16 cellular contexts compared by ENCODE assay signal in genomic region chr1:20083178-20083944, GRCh38. TPM values are rescaled to one million over a fixed set of nuclear protein-coding genes. Genes with fewer than 3 reads are reported as not detected.
"Had no signal": no experiment of that assay in that cellular context is flagged by ENCODE, and none has a peak within 500 bp of the region (broad histone marks: within the 10 kb centered on the region; RNA-seq: fewer than 3 reads in every experiment).

No MANE protein-coding gene starts in this region.

- H3K36me3 ChIP-seq: left lung, pancreas, tibial nerve, uterus had no signal

- H3K9me3 ChIP-seq: left lung, pancreas, tibial nerve, uterus had no signal

- H3K27ac ChIP-seq: left lung, pancreas, SK-N-MC, tibial nerve, uterus had no signal

- H3K27me3 ChIP-seq: pancreas, tibial nerve, uterus had no signal

- H3K4me3 ChIP-seq: left lung, pancreas, SK-N-MC, tibial nerve, uterus had no signal

- H3K4me1 ChIP-seq: pancreas, tibial nerve, uterus had no signal

- DNase-seq: activated CD4-positive, alpha-beta T cell treated with anti-CD3 and anti-CD28 coated beads, Interleukin-2, amount 50 U/mL, for 4 hours; activated gamma-delta T cell treated with Interleukin-2 at 50 U/mL for 16 hours; effector CD4-positive, alpha-beta T cell; hypothalamus; left lung; naive thymus-derived CD4-positive, alpha-beta T cell; pancreas; uterus had no signal

- ATAC-seq: esophagus mucosa; left lung; naive thymus-derived CD4-positive, alpha-beta T cell; pancreas had no signal

RNA-seq across cellular contexts. Expression of gene PLA2G5, which starts 13.4 kb away (rescaled TPM):
- total RNA-seq: activated CD8-positive, alpha-beta memory T cell treated with anti-CD3 and anti-CD28 coated beads for 36 hours; mononuclear cell; naive thymus-derived CD4-positive, alpha-beta T cell; T-helper 2 cell treated with Interferon-gamma antibody and Interleukin-4, amounts not matched to agents 100 ng/mL and 5 ng/mL, for 36 hours had no signal
- polyA plus RNA-seq: naive thymus-derived CD4-positive, alpha-beta T cell had no signal

RNA-seq across cellular contexts. Expression of gene PLA2G2D, which starts 36.0 kb away (rescaled TPM):
- total RNA-seq: activated CD8-positive, alpha-beta memory T cell treated with anti-CD3 and anti-CD28 coated beads for 36 hours; glomerular endothelial cell; left lung; mononuclear cell; naive thymus-derived CD4-positive, alpha-beta T cell; T-helper 2 cell treated with Interferon-gamma antibody and Interleukin-4, amounts not matched to agents 100 ng/mL and 5 ng/mL, for 36 hours; tibial nerve; uterus had no signal
- polyA plus RNA-seq: keratinocyte; naive thymus-derived CD4-positive, alpha-beta T cell; pancreas had no signal

RNA-seq across cellular contexts. Expression of gene PLA2G2F, which starts 55.8 kb away (rescaled TPM):
- total RNA-seq: activated CD8-positive, alpha-beta memory T cell treated with anti-CD3 and anti-CD28 coated beads for 36 hours; glomerular endothelial cell; left lung; mononuclear cell; naive thymus-derived CD4-positive, alpha-beta T cell; pancreas; T-helper 2 cell treated with Interferon-gamma antibody and Interleukin-4, amounts not matched to agents 100 ng/mL and 5 ng/mL, for 36 hours; tibial nerve had no signal
- polyA plus RNA-seq: naive thymus-derived CD4-positive, alpha-beta T cell; pancreas had no signal
